15 cellular contexts compared by ENCODE assay signal in genomic region chr1:92410706-92411105, GRCh38.
A peak's percentile ranks its signal among the peaks of the same experiment; 100 is the strongest.
DNase-seq lines count a peak whose midpoint lies in the region; ATAC-seq and TF ChIP-seq lines count a peak whose summit lies in the region.
"Had no signal": no experiment of that assay in that cellular context is flagged by ENCODE, and none has a peak within 500 bp of the region (broad histone marks: within the 10 kb centered on the region; RNA-seq: fewer than 3 reads in every experiment).

No MANE protein-coding gene starts in this region.

- H3K9me3 ChIP-seq in effector memory CD4-positive, alpha-beta T cell (ENCODE audit: control insufficient read depth, low read length) = no peaks in the 10 kb centered on the region
- H3K9me3 ChIP-seq in transverse colon (no peaks in the 10 kb centered on the region), OCI-LY7 (ENCODE audit: low read length) (no peaks in the 10 kb centered on the region)
- H3K9me3 ChIP-seq: left lung had no signal

- DNase-seq in stimulated activated naive CD4-positive, alpha-beta T cell (lab: John Stamatoyannopoulos, UW) = peak in 5 of 6 experiments; percentile 2 to 34 (median 13)
- DNase-seq in stimulated activated naive CD4-positive, alpha-beta T cell treated with Interleukin-2 at 50 U/mL for 16 hours (lab: John Stamatoyannopoulos, UW) = no peak
- peak; percentile 5 for DNase-seq in activated T-cell treated with anti-CD3 and anti-CD28 coated beads for 4 hours
- peak in 2 of 3 donors; percentile 5 to 20 for DNase-seq in effector memory CD4-positive, alpha-beta T cell
- peak; percentile 32 for DNase-seq in transverse colon
- DNase-seq in middle frontal gyrus (ENCODE audit: extremely low spot score, low spot score) = no peak
- no peak for DNase-seq in OCI-LY7 (ENCODE audit: low spot score)
- DNase-seq: brain microvascular endothelial cell, H9, head of caudate nucleus, left lung, NCI-H146, occipital lobe had no signal

- TF ChIP-seq CTCF in transverse colon (IDR thresholded peaks at IDR 0.05) = no peak
- TF ChIP-seq CTCF in OCI-LY7 (conservative IDR thresholded peaks at IDR 0.05; ENCODE audit: low read length) = no peak

- in situ Hi-C loops in transverse colon (cut with MboI; ENCODE audit: low pct_ligation_motif_present in 1 of 4, low pct_unique_long_range_greater_than_20kb in 1 of 4, low sequenced_read_pairs in 3 of 4) = no loop called here

- intact Hi-C loops in transverse colon (cut with DNase I; ENCODE audit: low total_unique reads) (no loop called here), OCI-LY7 (cut with micrococcal nuclease; ENCODE audit: unreplicated experiment) (no loop called here)

- H3K27ac ChIP-seq in effector memory CD4-positive, alpha-beta T cell (ENCODE audit: insufficient read depth, low read length, poor library complexity, severe bottlenecking) = no peak overlapping the region
- H3K27ac ChIP-seq in transverse colon (peak overlapping the region in 1 of 4 donors; percentile 4), OCI-LY7 (ENCODE audit: low read depth, low read length, poor library complexity, severe bottlenecking) (no peak overlapping the region)
- H3K27ac ChIP-seq: brain microvascular endothelial cell, left lung had no signal

- no peaks in the 10 kb centered on the region for H3K27me3 ChIP-seq in effector memory CD4-positive, alpha-beta T cell (replicated peaks; ENCODE audit: control insufficient read depth, insufficient read depth, low read length, poor library complexity, severe bottlenecking)
- H3K27me3 ChIP-seq in transverse colon = no peaks in the 10 kb centered on the region
- H3K27me3 ChIP-seq: brain microvascular endothelial cell, left lung had no signal

- 46 to 50% methylated on average over 1 to 3 of the region's 3 CpGs for WGBS in transverse colon (ENCODE audit: low coverage in 1 of 2), 2 donors

- H2AFZ ChIP-seq in OCI-LY7 (ENCODE audit: low read length) = no peak overlapping the region

- TF ChIP-seq POLR2A in transverse colon (IDR thresholded peaks at IDR 0.05) = no peak

- no peaks in the 10 kb centered on the region for H3K79me2 ChIP-seq in OCI-LY7 (ENCODE audit: insufficient read depth, low read depth, low read length)

- no peak overlapping the region for H3K4me3 ChIP-seq in effector memory CD4-positive, alpha-beta T cell (ENCODE audit: insufficient read depth, low read depth, low read length, poor library complexity, severe bottlenecking)
- no peak overlapping the region for H3K4me3 ChIP-seq in transverse colon
- H3K4me3 ChIP-seq in OCI-LY7 (ENCODE audit: low read depth, low read length, poor library complexity, severe bottlenecking) = no peak overlapping the region
- H3K4me3 ChIP-seq: left lung, smooth muscle cell had no signal

- no peaks in the 10 kb centered on the region for H3K9me2 ChIP-seq in OCI-LY7 (ENCODE audit: insufficient read depth, low read length)

- no peak for TF ChIP-seq EP300 in transverse colon (IDR thresholded peaks at IDR 0.05; ENCODE audit: low read depth)

- peaks cover 19% of the 10 kb centered on the region for H3K4me1 ChIP-seq in effector memory CD4-positive, alpha-beta T cell (ENCODE audit: control insufficient read depth, insufficient read depth, low read length, poor library complexity, severe bottlenecking)
- H3K4me1 ChIP-seq in transverse colon (peaks cover 0 to 16% (median 5%) of the 10 kb centered on the region in 4 donors), OCI-LY7 (ENCODE audit: insufficient read depth, low read length, poor library complexity, severe bottlenecking) (no peaks in the 10 kb centered on the region)
- H3K4me1 ChIP-seq: left lung had no signal

- BruUV-seq in OCI-LY7 (replicated peaks; lab: Mats Ljungman, UMichigan) = no TSS peak

- H3K36me3 ChIP-seq in effector memory CD4-positive, alpha-beta T cell (ENCODE audit: control insufficient read depth, insufficient read depth, low read length) = no peaks in the 10 kb centered on the region
- H3K36me3 ChIP-seq in transverse colon (no peaks in the 10 kb centered on the region), OCI-LY7 (ENCODE audit: insufficient read depth, low read length) (no peaks in the 10 kb centered on the region)
- H3K36me3 ChIP-seq: brain microvascular endothelial cell, left lung had no signal

- ATAC-seq in HG03045 (IDR thresholded peaks at IDR 0.05; ENCODE audit: unreplicated experiment) = no peak
- ATAC-seq: left lung had no signal

- H4K20me1 ChIP-seq in OCI-LY7 (ENCODE audit: insufficient read depth, low read length) = no peaks in the 10 kb centered on the region

- POLR2A ChIA-PET in OCI-LY7 (lab: Charles Lee) = no interaction called here

- H3K4me2 ChIP-seq in OCI-LY7 (ENCODE audit: low read length) = no peak overlapping the region
- H3K4me2 ChIP-seq: smooth muscle cell had no signal

- CTCF ChIA-PET in OCI-LY7 (lab: Charles Lee; ENCODE audit: unreplicated experiment) = no interaction called here

Comparison
In these comparisons a context has a peak if more than half of its experiments do, and no peak if none do; other contexts are left out.
1. DNase-seq: peak in stimulated activated naive CD4-positive, alpha-beta T cell (5 of 6), activated T-cell treated with anti-CD3 and anti-CD28 coated beads for 4 hours (single experiment), effector memory CD4-positive, alpha-beta T cell (2 of 3) and transverse colon (single experiment); none in stimulated activated naive CD4-positive, alpha-beta T cell treated with Interleukin-2 at 50 U/mL for 16 hours (single experiment), middle frontal gyrus (single experiment) and OCI-LY7 (single experiment).